ENCODE assay signal across 8 cellular contexts in the genomic region with DNA sequence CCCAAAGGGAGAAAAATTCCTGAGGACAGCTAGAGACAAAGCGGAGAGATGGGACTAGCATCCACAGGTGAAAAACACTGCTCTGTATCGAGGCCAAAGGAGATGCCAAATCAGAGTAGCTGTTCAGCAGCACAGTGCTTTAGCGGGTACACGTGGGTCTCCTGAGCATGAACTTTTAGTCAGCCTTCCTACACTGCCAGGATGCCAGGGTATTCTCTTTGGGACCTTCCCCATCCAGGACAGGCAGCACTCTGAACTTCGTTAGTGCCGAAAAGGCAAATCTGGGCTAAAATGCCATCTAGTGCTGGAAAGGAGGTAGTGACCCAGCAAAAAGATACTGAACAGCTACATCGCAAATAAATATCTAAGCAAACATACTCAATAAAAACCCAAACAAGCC.
DNase-seq lines count a peak whose midpoint lies in the region; ATAC-seq and TF ChIP-seq lines count a peak whose summit lies in the region.

No MANE protein-coding gene starts in this region.

- no peaks in the 10 kb centered on the region for H3K36me3 ChIP-seq in Caco-2 (ENCODE audit: control insufficient read depth, insufficient read depth, low read length)

- CTCF ChIA-PET in Caco-2 (lab: Charles Lee) = interaction anchor here (0.7 to 1.5 kb wide), 3 partner anchors 36 to 87 kb away, joined by 3 to 6 read pairs (median 3); no protein-coding TSS in a partner anchor

- no peak overlapping the region for H3K4me3 ChIP-seq in Caco-2 (ENCODE audit: low read depth, low read length)

- no peak overlapping the region for H3K27ac Mint-ChIP-seq in Caco-2 (ENCODE audit: unreplicated experiment)

- intact Hi-C loops in Caco-2 (cut with micrococcal nuclease; ENCODE audit: unreplicated experiment) = loop anchor here (1.0 kb wide), 3 partner anchors 36 to 177 kb away; no protein-coding TSS in a partner anchor

- no TSS peak for BruUV-seq in Caco-2 (replicated peaks; lab: Mats Ljungman, UMichigan)

- ATAC-seq in GM18868 (IDR thresholded peaks at IDR 0.05; ENCODE audit: unreplicated experiment) (peak; percentile 89), HG03175 (IDR thresholded peaks at IDR 0.05; ENCODE audit: unreplicated experiment) (peak; percentile 77), GM21528 (IDR thresholded peaks at IDR 0.05; ENCODE audit: low FRiP score, unreplicated experiment) (no peak)

- no peaks in the 10 kb centered on the region for H3K27me3 ChIP-seq in Caco-2 (replicated peaks; ENCODE audit: control insufficient read depth, insufficient read depth, low read length)

- POLR2A ChIA-PET in Caco-2 (lab: Charles Lee) = no interaction called here

- no peaks in the 10 kb centered on the region for H3K36me3 Mint-ChIP-seq in Caco-2 (ENCODE audit: insufficient read depth, unreplicated experiment)

- TF ChIP-seq CTCF in Caco-2 (IDR thresholded peaks at IDR 0.05; ENCODE audit: insufficient read depth in 1 of 2, low read depth in 1 of 2, low read length in 1 of 2, severe bottlenecking in 1 of 2, unreplicated experiment in 1 of 2) = peak; percentile 54 to 76

- H3K4me1 Mint-ChIP-seq in Caco-2 (ENCODE audit: low read depth, unreplicated experiment) = no peaks in the 10 kb centered on the region

- no peaks in the 10 kb centered on the region for H3K9me3 Mint-ChIP-seq in Caco-2 (ENCODE audit: unreplicated experiment)

- H3K9me3 ChIP-seq in Caco-2 = no peaks in the 10 kb centered on the region

- H3K4me3 Mint-ChIP-seq in Caco-2 (ENCODE audit: unreplicated experiment) = no peak overlapping the region

- no peaks in the 10 kb centered on the region for H3K27me3 Mint-ChIP-seq in Caco-2 (ENCODE audit: insufficient read depth, unreplicated experiment)

- peak; percentile 30 to 36 for DNase-seq in Caco-2
- DNase-seq in NCI-H82 (lab: John Stamatoyannopoulos, UW) = peak; percentile 68
- peak; percentile 18 for DNase-seq in cerebellar cortex (ENCODE audit: low spot score)
- peak; percentile 33 for DNase-seq in medulla oblongata (ENCODE audit: extremely low spot score)
- no peak for DNase-seq in stimulated activated naive CD4-positive, alpha-beta T cell treated with Interleukin-2 at 50 U/mL for 16 hours (lab: John Stamatoyannopoulos, UW)

- H3K4me1 ChIP-seq in Caco-2 = no peaks in the 10 kb centered on the region
